15 cellular contexts compared by ENCODE assay signal in genomic region chr17:68379150-68379510, GRCh38.
DNase-seq lines count a peak whose midpoint lies in the region; ATAC-seq and TF ChIP-seq lines count a peak whose summit lies in the region.
"Had no signal": no experiment of that assay in that cellular context is flagged by ENCODE, and none has a peak within 500 bp of the region (broad histone marks: within the 10 kb centered on the region; RNA-seq: fewer than 3 reads in every experiment).

No MANE protein-coding gene starts in this region.

- no peaks in the 10 kb centered on the region for H3K79me2 ChIP-seq in parathyroid adenoma

- DNase-seq in breast epithelium (ENCODE audit: low spot score in 2 of 2) = no peak
- no peak for DNase-seq in MCF 10A (ENCODE audit: unreplicated experiment)
- no peak for DNase-seq in esophagus squamous epithelium (lab: John Stamatoyannopoulos, UW)
- no peak for DNase-seq in transverse colon
- no peak for DNase-seq in GM03348 (ENCODE audit: low spot score)
- DNase-seq in NCI-H2227 (lab: John Stamatoyannopoulos, UW; ENCODE audit: unreplicated experiment) = no peak
- DNase-seq: 8988T; activated CD4-positive, alpha-beta T cell treated with anti-CD3 and anti-CD28 coated beads, Interleukin-2, amount 50 U/mL, for 48 hours; NCI-H1417 treated with DMSO at 0.1 percent for 48 hours; RPMI8226; stimulated activated naive CD4-positive, alpha-beta T cell had no signal

- H3K4me3 ChIP-seq in breast epithelium = no peak overlapping the region
- no peak overlapping the region for H3K4me3 ChIP-seq in esophagus squamous epithelium
- no peak overlapping the region for H3K4me3 ChIP-seq in parathyroid adenoma (ENCODE audit: low read depth, low read length)
- H3K4me3 ChIP-seq in transverse colon = no peak overlapping the region

- H3K27me3 Mint-ChIP-seq in MCF 10A (ENCODE audit: insufficient read depth, unreplicated experiment) = no peaks in the 10 kb centered on the region

- BruUV-seq in MCF 10A (replicated peaks; lab: Mats Ljungman, UMichigan) = no TSS peak

- no peaks in the 10 kb centered on the region for H3K9me3 Mint-ChIP-seq in MCF 10A (ENCODE audit: unreplicated experiment)
- H3K9me3 Mint-ChIP-seq: IgD-negative memory B cell; T-helper 2 cell treated with Interferon-gamma antibody and Interleukin-4, amounts not matched to agents 5 μg/mL and 100 μg/mL, for 36 hours had no signal

- WGBS in esophagus squamous epithelium, 2 donors = 77 to 88% methylated on average over 1 to 3 of the region's 4 CpGs
- 83 to 100% methylated on average over 1 to 4 of the region's 4 CpGs for WGBS in transverse colon (ENCODE audit: low coverage in 1 of 2), 2 donors

- TF ChIP-seq POLR2A in breast epithelium (IDR thresholded peaks at IDR 0.05) = no peak
- no peak for TF ChIP-seq POLR2A in esophagus squamous epithelium (IDR thresholded peaks at IDR 0.05)
- no peak for TF ChIP-seq POLR2A in transverse colon (IDR thresholded peaks at IDR 0.05)

- H3K36me3 Mint-ChIP-seq in MCF 10A (ENCODE audit: insufficient read depth, unreplicated experiment) = no peaks in the 10 kb centered on the region

- no peak for TF ChIP-seq EP300 in transverse colon (IDR thresholded peaks at IDR 0.05; ENCODE audit: low read depth)

- peak overlapping the region; percentile 55 for H2AFZ ChIP-seq in parathyroid adenoma

- H3K27ac ChIP-seq in breast epithelium (peak overlapping the region; percentile 98 to 99), esophagus squamous epithelium (peak overlapping the region; percentile 78 to 98 (median 90)), parathyroid adenoma (peak overlapping the region; percentile 85), transverse colon (peak overlapping the region; percentile 72 to 88 (median 82))

- in situ Hi-C loops in transverse colon (cut with MboI; ENCODE audit: low pct_ligation_motif_present in 1 of 4, low pct_unique_long_range_greater_than_20kb in 1 of 4, low sequenced_read_pairs in 3 of 4) = no loop called here

- CTCF ChIA-PET in MCF 10A (lab: Yijun Ruan, JAX) = no interaction called here

- no peak overlapping the region for H3K4me3 Mint-ChIP-seq in MCF 10A (ENCODE audit: unreplicated experiment)
- H3K4me3 Mint-ChIP-seq: IgD-negative memory B cell; T-helper 2 cell treated with Interferon-gamma antibody and Interleukin-4, amounts not matched to agents 5 μg/mL and 100 μg/mL, for 36 hours had no signal

- H3K4me1 ChIP-seq in breast epithelium (peaks cover 3 to 21% of the 10 kb centered on the region in 2 donors), esophagus squamous epithelium (peaks cover 2 to 41% (median 18%) of the 10 kb centered on the region in 3 donors), parathyroid adenoma (peaks cover 5% of the 10 kb centered on the region), transverse colon (peaks cover 0 to 18% (median 5%) of the 10 kb centered on the region in 4 donors)

- intact Hi-C loops in breast epithelium (cut with DNase I; ENCODE audit: low total_unique reads) = no loop called here
- intact Hi-C loops in MCF 10A (cut with micrococcal nuclease) = no loop called here
- intact Hi-C loops in esophagus squamous epithelium (cut with DNase I) = no loop called here
- intact Hi-C loops in transverse colon (cut with DNase I; ENCODE audit: low total_unique reads) = no loop called here

- POLR2A ChIA-PET in MCF 10A (lab: Yijun Ruan, JAX) = no interaction called here

- TF ChIP-seq CTCF in breast epithelium (IDR thresholded peaks at IDR 0.05) (no peak), MCF 10A (IDR thresholded peaks at IDR 0.05; ENCODE audit: unreplicated experiment) (no peak), esophagus squamous epithelium (IDR thresholded peaks at IDR 0.05) (no peak), parathyroid adenoma (IDR thresholded peaks at IDR 0.05) (no peak), transverse colon (IDR thresholded peaks at IDR 0.05) (no peak)

- no peaks in the 10 kb centered on the region for H3K9me3 ChIP-seq in breast epithelium
- no peaks in the 10 kb centered on the region for H3K9me3 ChIP-seq in esophagus squamous epithelium
- no peaks in the 10 kb centered on the region for H3K9me3 ChIP-seq in parathyroid adenoma (ENCODE audit: control insufficient read depth, low read length)
- H3K9me3 ChIP-seq in transverse colon = no peaks in the 10 kb centered on the region

- H3K27me3 ChIP-seq in breast epithelium (no peaks in the 10 kb centered on the region), esophagus squamous epithelium (no peaks in the 10 kb centered on the region), parathyroid adenoma (ENCODE audit: control insufficient read depth, insufficient read depth, low read length) (no peaks in the 10 kb centered on the region), transverse colon (no peaks in the 10 kb centered on the region)

- H3K27ac Mint-ChIP-seq in MCF 10A (ENCODE audit: low read depth, unreplicated experiment) = no peak overlapping the region
- H3K27ac Mint-ChIP-seq: T-helper 2 cell treated with Interferon-gamma antibody and Interleukin-4, amounts not matched to agents 5 μg/mL and 100 μg/mL, for 36 hours had no signal

- H3K4me1 Mint-ChIP-seq in MCF 10A (ENCODE audit: insufficient read depth, unreplicated experiment) = peaks cover 23% of the 10 kb centered on the region

- H3K36me3 ChIP-seq in breast epithelium (no peaks in the 10 kb centered on the region), esophagus squamous epithelium (no peaks in the 10 kb centered on the region), parathyroid adenoma (ENCODE audit: control insufficient read depth, insufficient read depth, low read length) (no peaks in the 10 kb centered on the region), transverse colon (no peaks in the 10 kb centered on the region)

- no peak overlapping the region for H3K9ac ChIP-seq in parathyroid adenoma

- ATAC-seq in GM18517 (IDR thresholded peaks at IDR 0.05; ENCODE audit: unreplicated experiment) = no peak

- H3K4me2 ChIP-seq in parathyroid adenoma (ENCODE audit: low read length) = no peak overlapping the region
